In the genomic region with DNA sequence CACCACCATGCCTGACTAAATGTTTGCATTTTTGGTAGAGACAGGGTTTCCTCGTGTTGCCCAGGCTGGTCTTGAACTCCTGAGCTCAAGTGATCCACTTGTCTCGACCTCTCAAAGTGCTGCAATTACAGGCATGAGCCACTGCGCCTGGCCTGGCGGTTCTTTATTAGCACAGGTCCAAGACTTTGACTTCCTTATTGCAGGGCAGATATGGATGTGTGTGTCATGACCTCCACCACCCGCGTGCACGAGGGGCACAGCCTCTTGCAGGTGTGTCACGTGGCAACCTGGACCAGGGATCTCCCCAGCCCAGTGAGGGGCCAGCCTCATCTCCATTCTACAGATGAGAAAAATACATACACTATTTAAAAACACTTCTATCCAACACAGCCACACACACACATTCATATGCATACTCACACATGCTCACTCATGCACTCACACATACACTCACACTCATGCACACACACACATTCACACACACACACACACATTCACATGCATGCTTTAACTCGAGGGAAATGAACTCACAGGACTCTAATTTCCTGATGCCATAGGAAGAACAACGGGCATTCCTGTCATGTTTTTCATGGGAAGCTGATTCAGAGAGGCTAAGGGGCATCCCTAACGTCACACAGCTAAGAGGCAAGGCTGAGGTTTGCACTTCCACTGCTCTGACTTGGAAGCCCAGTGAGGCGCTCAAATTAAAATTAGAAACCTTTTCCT, we compare ENCODE assay signal across 19 cellular contexts. TPM values are rescaled to one million over a fixed set of nuclear protein-coding genes. Genes with fewer than 3 reads are reported as not detected.
DNase-seq lines count a peak whose midpoint lies in the region; ATAC-seq and TF ChIP-seq lines count a peak whose summit lies in the region.
"Had no signal": no experiment of that assay in that cellular context is flagged by ENCODE, and none has a peak within 500 bp of the region (broad histone marks: within the 10 kb centered on the region; RNA-seq: fewer than 3 reads in every experiment).

No MANE protein-coding gene starts in this region.

- no peaks in the 10 kb centered on the region for H3K79me2 ChIP-seq in PC-3 (ENCODE audit: low read length)
- no peaks in the 10 kb centered on the region for H3K79me2 ChIP-seq in GM23248 (ENCODE audit: insufficient read depth)

- CTCF ChIA-PET in PC-3 (lab: Charles Lee) (no interaction called here), Caco-2 (lab: Charles Lee) (interaction anchor here (1.1 to 1.4 kb wide), 2 partner anchors 137 to 247 kb away, joined by 3 to 4 read pairs; no protein-coding TSS in a partner anchor)

- WGBS in GM23248 (ENCODE audit: low coverage in 1 of 2, low lambda C conversion rate in 2 of 2, missing lambda C conversion rate in 2 of 2), 2 experiments, result 80 to 82% methylated on average over 12 of the region's 12 CpGs
- WGBS in suprapubic skin, result 84% methylated on average over 12 of the region's 12 CpGs

- peak overlapping the region; percentile 32 for H3K4me3 Mint-ChIP-seq in neural crest cell
- no peak overlapping the region for H3K4me3 Mint-ChIP-seq in Caco-2 (ENCODE audit: unreplicated experiment)
- H3K4me3 Mint-ChIP-seq: T-helper 1 cell treated with Interleukin-12 subunit alpha and Interleukin-12 subunit beta and Interleukin-4 antibody, amounts not matched to agents 30 μg/mL and 1 μg/mL, for 36 hours had no signal

- DNase-seq in DMS 273 (lab: John Stamatoyannopoulos, UW; ENCODE audit: unreplicated experiment), result peak; percentile 32
- DNase-seq in DMS 273 treated with DMSO at 0.1 percent for 48 hours (lab: John Stamatoyannopoulos, UW), result no peak
- peak; percentile 19 for DNase-seq in PC-3
- peak; percentile 77 to 91 for DNase-seq in dermis microvascular lymphatic vessel endothelial cell (ENCODE audit: low read depth in 2 of 2)
- DNase-seq in neural crest cell (ENCODE audit: low read depth, low spot score), result no peak
- DNase-seq in GM23248, result no peak
- no peak for DNase-seq in suprapubic skin (ENCODE audit: low spot score in 2 of 2)
- DNase-seq in Caco-2, result no peak
- DNase-seq: activated CD8-positive, alpha-beta memory T cell treated with anti-CD3 and anti-CD28 coated beads, Interleukin-2, amount 50 U/mL, for 48 hours; activated naive CD4-positive, alpha-beta T cell; effector CD4-positive, alpha-beta T cell; KG1; NK-92 treated with Interleukin-12 subunit alpha and Interleukin-12 subunit beta, amount 100 ng/mL, for 24 hours; Right ventricle myocardium superior had no signal

- intact Hi-C loops in PC-3 (cut with micrococcal nuclease) (no loop called here), Caco-2 (cut with micrococcal nuclease; ENCODE audit: unreplicated experiment) (loop anchor here (10.0 kb wide), 1 partner anchor 63 kb away; no protein-coding TSS in a partner anchor)

- BruUV-seq in PC-3 (replicated peaks; lab: Mats Ljungman, UMichigan) (no TSS peak), Caco-2 (replicated peaks; lab: Mats Ljungman, UMichigan) (no TSS peak)

- H3K4me3 ChIP-seq in PC-3 (ENCODE audit: low read length) (no peak overlapping the region), GM23248 (no peak overlapping the region), suprapubic skin (no peak overlapping the region), Caco-2 (ENCODE audit: low read depth, low read length) (no peak overlapping the region)
- H3K4me3 ChIP-seq: BLaER1 treated with 17β-estradiol and CSF1 and Interleukin-3, amounts not matched to agents 10 nM and 100 nM; smooth muscle cell; tibial nerve had no signal

- POLR2A ChIA-PET in PC-3 (lab: Charles Lee; ENCODE audit: unreplicated experiment), result no interaction called here
- POLR2A ChIA-PET in Caco-2 (lab: Charles Lee), result no interaction called here

- H3K9me3 ChIP-seq in PC-3 (ENCODE audit: low read length) (no peaks in the 10 kb centered on the region), GM23248 (ENCODE audit: low read depth) (no peaks in the 10 kb centered on the region), suprapubic skin (no peaks in the 10 kb centered on the region), Caco-2 (no peaks in the 10 kb centered on the region)
- H3K9me3 ChIP-seq: BLaER1 treated with 17β-estradiol and CSF1 and Interleukin-3, amounts not matched to agents 10 nM and 100 nM; tibial nerve had no signal

- H3K27ac Mint-ChIP-seq in neural crest cell (ENCODE audit: unreplicated experiment), result no peak overlapping the region
- H3K27ac Mint-ChIP-seq in Caco-2 (ENCODE audit: unreplicated experiment), result no peak overlapping the region
- H3K27ac Mint-ChIP-seq: T-helper 1 cell treated with Interleukin-12 subunit alpha and Interleukin-12 subunit beta and Interleukin-4 antibody, amounts not matched to agents 30 μg/mL and 1 μg/mL, for 36 hours had no signal

- H3K9ac ChIP-seq in PC-3 (ENCODE audit: low read length) (no peak overlapping the region), GM23248 (no peak overlapping the region)
- H3K9ac ChIP-seq: BLaER1 treated with 17β-estradiol and CSF1 and Interleukin-3, amounts not matched to agents 10 nM and 100 nM had no signal

- peaks cover 57% of the 10 kb centered on the region for H3K4me1 Mint-ChIP-seq in neural crest cell
- H3K4me1 Mint-ChIP-seq in Caco-2 (ENCODE audit: low read depth, unreplicated experiment), result no peaks in the 10 kb centered on the region

- no peaks in the 10 kb centered on the region for H3K27me3 Mint-ChIP-seq in neural crest cell (ENCODE audit: low read depth)
- H3K27me3 Mint-ChIP-seq in Caco-2 (ENCODE audit: insufficient read depth, unreplicated experiment), result no peaks in the 10 kb centered on the region

- no peak for ATAC-seq in PC-3

- H3K36me3 ChIP-seq in PC-3 (ENCODE audit: low read depth, low read length), result no peaks in the 10 kb centered on the region
- H3K36me3 ChIP-seq in GM23248 (ENCODE audit: low read depth), result no peaks in the 10 kb centered on the region
- no peaks in the 10 kb centered on the region for H3K36me3 ChIP-seq in suprapubic skin
- no peaks in the 10 kb centered on the region for H3K36me3 ChIP-seq in Caco-2 (ENCODE audit: control insufficient read depth, insufficient read depth, low read length)
- H3K36me3 ChIP-seq: tibial nerve had no signal

- TF ChIP-seq POLR2A in suprapubic skin (IDR thresholded peaks at IDR 0.05), result no peak

- H2AFZ ChIP-seq in PC-3 (ENCODE audit: low read length), result no peak overlapping the region
- no peak overlapping the region for H2AFZ ChIP-seq in GM23248

- H3K36me3 Mint-ChIP-seq in neural crest cell (ENCODE audit: low read depth), result peaks cover 2% of the 10 kb centered on the region
- peaks cover 16% of the 10 kb centered on the region for H3K36me3 Mint-ChIP-seq in Caco-2 (ENCODE audit: insufficient read depth, unreplicated experiment)

- H3K4me2 ChIP-seq in PC-3 (ENCODE audit: low read length), result no peak overlapping the region
- no peak overlapping the region for H3K4me2 ChIP-seq in GM23248 (ENCODE audit: unreplicated experiment)
- H3K4me2 ChIP-seq: smooth muscle cell had no signal

- H3K9me2 ChIP-seq in PC-3 (replicated peaks; ENCODE audit: low read length), result no peaks in the 10 kb centered on the region
- H3K9me2 ChIP-seq in GM23248 (ENCODE audit: insufficient read depth), result no peaks in the 10 kb centered on the region

- TF ChIP-seq CTCF in PC-3 (conservative IDR thresholded peaks at IDR 0.05; ENCODE audit: low read depth, low read length) (no peak), neural crest cell (conservative IDR thresholded peaks at IDR 0.05) (no peak), suprapubic skin (IDR thresholded peaks at IDR 0.05) (no peak), Caco-2 (IDR thresholded peaks at IDR 0.05; ENCODE audit: insufficient read depth in 1 of 2, low read depth in 1 of 2, low read length in 1 of 2, severe bottlenecking in 1 of 2, unreplicated experiment in 1 of 2) (no peak)

- no peaks in the 10 kb centered on the region for H3K27me3 ChIP-seq in PC-3 (ENCODE audit: low read length)
- H3K27me3 ChIP-seq in GM23248 (replicated peaks; ENCODE audit: insufficient read depth), result no peaks in the 10 kb centered on the region
- no peaks in the 10 kb centered on the region for H3K27me3 ChIP-seq in suprapubic skin
- H3K27me3 ChIP-seq in Caco-2 (replicated peaks; ENCODE audit: control insufficient read depth, insufficient read depth, low read length), result no peaks in the 10 kb centered on the region
- H3K27me3 ChIP-seq: BLaER1 treated with 17β-estradiol and CSF1 and Interleukin-3, amounts not matched to agents 10 nM and 100 nM; tibial nerve had no signal

- H3K4me1 ChIP-seq in PC-3 (ENCODE audit: insufficient read depth, low read length) (peaks cover 4% of the 10 kb centered on the region; the same call in 1 of the 2 replicates), GM23248 (ENCODE audit: insufficient read depth) (no peaks in the 10 kb centered on the region), suprapubic skin (peaks cover 5% of the 10 kb centered on the region), Caco-2 (no peaks in the 10 kb centered on the region)

- H3K9me3 Mint-ChIP-seq in neural crest cell (no peaks in the 10 kb centered on the region), Caco-2 (ENCODE audit: unreplicated experiment) (no peaks in the 10 kb centered on the region)
- H3K9me3 Mint-ChIP-seq: T-helper 1 cell treated with Interleukin-12 subunit alpha and Interleukin-12 subunit beta and Interleukin-4 antibody, amounts not matched to agents 30 μg/mL and 1 μg/mL, for 36 hours had no signal

- TF ChIP-seq EP300 in suprapubic skin (IDR thresholded peaks at IDR 0.05), result no peak

- no peaks in the 10 kb centered on the region for H3F3A ChIP-seq in PC-3 (ENCODE audit: low read length, unreplicated experiment)
- H3F3A ChIP-seq in GM23248 (ENCODE audit: insufficient read depth), result no peaks in the 10 kb centered on the region

- in situ Hi-C loops in GM23248 (cut with MboI), result no loop called here

- no peaks in the 10 kb centered on the region for H4K20me1 ChIP-seq in PC-3 (ENCODE audit: low read length)
- H4K20me1 ChIP-seq in GM23248 (ENCODE audit: insufficient read depth), result no peaks in the 10 kb centered on the region

- no peak overlapping the region for H3K27ac ChIP-seq in PC-3 (ENCODE audit: low read length)
- H3K27ac ChIP-seq in GM23248, result no peak overlapping the region
- no peak overlapping the region for H3K27ac ChIP-seq in suprapubic skin
- H3K27ac ChIP-seq: 22Rv1, tibial nerve had no signal

RNA-seq across cellular contexts. Expression of a gene that starts 38.8 kb away (rescaled TPM):
- total RNA-seq in PC-3 (2014; rRNA removed) (229 and 282 TPM in 2 replicates), dermis microvascular lymphatic vessel endothelial cell (18.1 and 29.1 TPM in 2 replicates), neural crest cell (203 and 210 TPM in 2 replicates), suprapubic skin (1 to 10 TPM; 1.1 to 6.0 (median 2.4) TPM), Caco-2 (2022) (160 and 169 TPM in 2 replicates)
- total RNA-seq in GM23248 (2014; rRNA removed; shearing (Covaris generic)), result 17.6 and 23.5 TPM in 2 replicates
- 79.2 and 79.3 TPM in 2 replicates for polyA plus RNA-seq in GM23248 (2016; fragmentation: Nextera tagmentation; extraction: Ambion mirVana)

Comparison
In these comparisons a context has a peak if more than half of its experiments do, and no peak if none do; other contexts are left out.
1. DNase-seq: peak in DMS 273 (single experiment), PC-3 (single experiment) and dermis microvascular lymphatic vessel endothelial cell (2 of 2); none in DMS 273 treated with DMSO at 0.1 percent for 48 hours (single experiment), neural crest cell (single experiment), GM23248 (single experiment), suprapubic skin (0 of 2) and Caco-2 (0 of 2).